In the genomic region with DNA sequence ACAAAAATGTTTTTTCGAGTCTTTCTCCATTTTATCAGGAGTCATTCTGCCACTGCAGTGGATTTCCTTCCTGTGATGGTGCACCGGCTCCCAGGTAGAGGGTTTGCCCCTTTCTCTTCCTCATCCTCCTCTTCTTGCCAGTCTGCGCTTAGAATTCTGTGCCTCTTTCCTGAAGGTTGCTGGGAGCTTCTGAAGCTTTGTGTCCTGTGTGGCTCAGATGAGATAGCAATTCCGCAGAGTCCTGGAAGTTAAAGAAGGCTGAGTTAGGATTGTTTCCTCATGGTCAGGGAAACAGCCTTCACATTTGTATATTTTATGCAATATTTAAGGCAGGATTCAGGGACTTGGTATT, we compare ENCODE assay signal across 8 cellular contexts. TPM values are rescaled to one million over a fixed set of nuclear protein-coding genes. Genes with fewer than 3 reads are reported as not detected.
A peak's percentile ranks its signal among the peaks of the same experiment; 100 is the strongest.
DNase-seq lines count a peak whose midpoint lies in the region; FAIRE-seq and TF ChIP-seq lines count a peak whose summit lies in the region.

No MANE protein-coding gene starts in this region.

- H3K27me3 ChIP-seq in H9 (ENCODE audit: insufficient read depth, low read length) (no peaks in the 10 kb centered on the region), adipocyte (replicated peaks; ENCODE audit: control insufficient read depth, insufficient read depth, low read length) (no peaks in the 10 kb centered on the region), hepatocyte (no peaks in the 10 kb centered on the region), sigmoid colon (no peaks in the 10 kb centered on the region)

- H4K91ac ChIP-seq in H9 (ENCODE audit: insufficient read length, low read depth, low read length), result no peak overlapping the region

- no peak overlapping the region for H2BK12ac ChIP-seq in H9 (ENCODE audit: insufficient read length, low read depth, low read length)

- no peaks in the 10 kb centered on the region for H3K36me3 Mint-ChIP-seq in H9 (ENCODE audit: insufficient read depth in 1 of 3, low read depth in 3 of 3)

- TF ChIP-seq EP300 in sigmoid colon (IDR thresholded peaks at IDR 0.05), result no peak

- H3K23me2 ChIP-seq in H9 (ENCODE audit: insufficient read length, low read depth, low read length, poor library complexity, severe bottlenecking), result no peaks in the 10 kb centered on the region

- H4K8ac ChIP-seq in H9 (replicated peaks; ENCODE audit: insufficient read length, low read depth, low read length), result no peak overlapping the region

- peak overlapping the region; percentile 35 for H3K4me2 ChIP-seq in H9 (ENCODE audit: insufficient read depth, insufficient read length, low read length)
- H3K4me2 ChIP-seq in hepatocyte, result peak overlapping the region; percentile 71

- TF ChIP-seq CTCF in H9 (conservative IDR thresholded peaks at IDR 0.05), result no peak
- no peak for TF ChIP-seq CTCF in hepatocyte (IDR thresholded peaks at IDR 0.05; ENCODE audit: poor library complexity)
- no peak for TF ChIP-seq CTCF in sigmoid colon (IDR thresholded peaks at IDR 0.05)

- no peak overlapping the region for H2AK5ac ChIP-seq in H9 (ENCODE audit: insufficient read length, low read length)

- H3T11ph ChIP-seq in H9 (ENCODE audit: low read length), result no peak overlapping the region

- TF ChIP-seq POLR2A in sigmoid colon (IDR thresholded peaks at IDR 0.05), result no peak
- TF ChIP-seq POLR2A in H54 (IDR thresholded peaks at IDR 0.05; ENCODE audit: low read depth, low read length), result no peak

- no peak overlapping the region for H3K9ac ChIP-seq in H9 (ENCODE audit: extremely low read depth, insufficient read length, low read length)
- peak overlapping the region; percentile 20 for H3K9ac ChIP-seq in adipocyte (ENCODE audit: low read length)

- intact Hi-C loops in sigmoid colon (cut with DNase I), result loop anchor here (2.0 kb wide), 1 partner anchor 61 kb away; no protein-coding TSS in a partner anchor

- H3K4me1 ChIP-seq in H9 (ENCODE audit: insufficient read depth, low read length), result no peaks in the 10 kb centered on the region
- peaks cover 16% of the 10 kb centered on the region for H3K4me1 ChIP-seq in adipocyte (ENCODE audit: control insufficient read depth, insufficient read depth, low read length)
- H3K4me1 ChIP-seq in hepatocyte (ENCODE audit: insufficient read depth), result no peaks in the 10 kb centered on the region
- peaks cover 0 to 31% (median 22%) of the 10 kb centered on the region in 4 donors for H3K4me1 ChIP-seq in sigmoid colon

- DNase-seq in H9, result no peak
- DNase-seq in adipocyte (ENCODE audit: low read depth), result no peak
- peak; percentile 34 for DNase-seq in hepatocyte (ENCODE audit: low spot score)
- no peak for DNase-seq in sigmoid colon
- DNase-seq in H54 (ENCODE audit: insufficient read length, low spot score), result no peak
- DNase-seq in NCI-H2196 (lab: John Stamatoyannopoulos, UW; ENCODE audit: unreplicated experiment), result no peak
- no peak for DNase-seq in C1 segment of cervical spinal cord (lab: John Stamatoyannopoulos, UW)
- DNase-seq in DMS153 (lab: John Stamatoyannopoulos, UW), result no peak

- no CpG with 5 or more reads among the region's 4 CpGs for WGBS in H9 (ENCODE audit: extremely low coverage, insufficient read length, low lambda C conversion rate)
- WGBS in hepatocyte (ENCODE audit: low lambda C conversion rate, missing lambda C conversion rate), result 22% methylated on average over 4 of the region's 4 CpGs
- WGBS in sigmoid colon, 2 donors, result 15 to 25% methylated on average over 4 of the region's 4 CpGs

- 0 out of 4 replicates have a peak, but pooled peaks cover 0 to 2% of the 10 kb centered on the region in 2 experiments for H3K4me1 Mint-ChIP-seq in H9

- H4K5ac ChIP-seq in H9 (ENCODE audit: insufficient read length, low read depth, low read length), result no peak overlapping the region

- H3K9me3 ChIP-seq in H9 (ENCODE audit: control insufficient read depth, low read depth, low read length) (no peaks in the 10 kb centered on the region), adipocyte (ENCODE audit: control insufficient read depth, low read length) (no peaks in the 10 kb centered on the region), hepatocyte (ENCODE audit: low read depth) (no peaks in the 10 kb centered on the region), sigmoid colon (no peaks in the 10 kb centered on the region)

- no peak overlapping the region for H2BK120ac ChIP-seq in H9 (ENCODE audit: low read depth, low read length, poor library complexity, severe bottlenecking)

- no peak overlapping the region for H2BK5ac ChIP-seq in H9 (ENCODE audit: insufficient read length, low read length)

- H3K79me2 ChIP-seq in H9 (ENCODE audit: insufficient read depth, low read length), result no peaks in the 10 kb centered on the region
- peaks cover 9% of the 10 kb centered on the region for H3K79me2 ChIP-seq in hepatocyte

- H3K14ac ChIP-seq in H9 (ENCODE audit: insufficient read depth, low read length), result no peak overlapping the region

- no peak overlapping the region for H3K27ac Mint-ChIP-seq in H9

- no peak overlapping the region for H3K56ac ChIP-seq in H9 (ENCODE audit: insufficient read length, low read depth, low read length)

- H3K18ac ChIP-seq in H9 (ENCODE audit: insufficient read length, low read depth, low read length), result no peak overlapping the region

- H3K23ac ChIP-seq in H9 (ENCODE audit: insufficient read length, low read depth, low read length), result no peak overlapping the region

- H3K36me3 ChIP-seq in adipocyte (ENCODE audit: control insufficient read depth, insufficient read depth, low read length, severe bottlenecking) (no peaks in the 10 kb centered on the region), hepatocyte (replicated peaks; ENCODE audit: insufficient read depth, low read depth) (no peaks in the 10 kb centered on the region), sigmoid colon (no peaks in the 10 kb centered on the region)

- no peak overlapping the region for H2BK20ac ChIP-seq in H9 (ENCODE audit: low read depth, low read length, poor library complexity, severe bottlenecking)

- H3K79me1 ChIP-seq in H9 (ENCODE audit: insufficient read depth, low read depth, low read length, poor library complexity, severe bottlenecking), result no peaks in the 10 kb centered on the region

- H2BK15ac ChIP-seq in H9 (ENCODE audit: low read depth, low read length), result no peak overlapping the region

- no peaks in the 10 kb centered on the region for H4K20me1 ChIP-seq in H9 (ENCODE audit: control insufficient read depth, insufficient read depth, insufficient read length)
- H4K20me1 ChIP-seq in hepatocyte (ENCODE audit: insufficient read depth, poor library complexity, severe bottlenecking), result no peaks in the 10 kb centered on the region

- no peak overlapping the region for H3K4ac ChIP-seq in H9 (ENCODE audit: low read depth, low read length)

- H3K27ac ChIP-seq in H9 (ENCODE audit: insufficient read length, low read depth, low read length), result no peak overlapping the region
- peak overlapping the region; percentile 86 for H3K27ac ChIP-seq in hepatocyte
- H3K27ac ChIP-seq in sigmoid colon, result peak overlapping the region; percentile 67 to 79 (median 74)

- H3K4me3 ChIP-seq in adipocyte (ENCODE audit: low read length) (peak overlapping the region; percentile 59), hepatocyte (peak overlapping the region; percentile 12), sigmoid colon (peak overlapping the region; percentile 14 to 43 (median 36))

- no peaks in the 10 kb centered on the region for H3K9me2 ChIP-seq in hepatocyte (replicated peaks; ENCODE audit: insufficient read depth)

- H3K4me3 Mint-ChIP-seq in H9, result peak overlapping the region in 1 of 2 experiments; percentile 30; a peak in 1 of 5 replicates

- H3K27me3 Mint-ChIP-seq in H9 (ENCODE audit: low read depth), result peaks cover 13% of the 10 kb centered on the region

- no peak for FAIRE-seq in H54 (lab: Jason Lieb, UNC)

- H2AFZ ChIP-seq in H9 (ENCODE audit: low read length), result no peak overlapping the region
- H2AFZ ChIP-seq in hepatocyte, result peak overlapping the region; percentile 33

- H3K9me3 Mint-ChIP-seq in H9, result no peaks in the 10 kb centered on the region

RNA-seq across cellular contexts. Expression of gene BCO2, which starts 0.3 kb away (rescaled TPM):
- total RNA-seq in H9 (2021) (0.31 and 0.44 TPM in 2 replicates), hepatocyte (23.9 and 30.8 TPM in 2 replicates), sigmoid colon (10 to 100 TPM in 1 of 4 donors, 1 to 10 TPM in 3; 6.4 to 16.9 (median 7.2) TPM)
- polyA plus RNA-seq in hepatocyte (39.1 and 64.5 TPM in 2 replicates), sigmoid colon (1 to 10 TPM in 1 of 3 donors, not detected in 2; 3.2 TPM)

RNA-seq across cellular contexts. Expression of gene TEX12, which starts 8.4 kb away (rescaled TPM):
- total RNA-seq in H9 (2021) (0.22 and 0.31 TPM in 2 replicates), hepatocyte (0.50 and 4.4 TPM in 2 replicates), sigmoid colon (1 to 10 TPM in 2 of 4 donors, under 1 TPM in 1, not detected in 1; 0.68 to 1.5 (median 1.1) TPM)
- polyA plus RNA-seq in hepatocyte (not detected in 2 replicates), sigmoid colon (not detected)

RNA-seq across cellular contexts. Expression of gene IL18, which starts 11.7 kb away (rescaled TPM):
- total RNA-seq in H9 (2021), result 0.31 TPM in 1 of 2 replicates, not detected in the other
- 9.4 and 10.3 TPM in 2 replicates for total RNA-seq in hepatocyte
- polyA plus RNA-seq in hepatocyte, result 5.1 and 7.0 TPM in 2 replicates
- total RNA-seq in sigmoid colon, result 10 to 100 TPM in 2 of 4 donors, 1 to 10 TPM in 2; 5.8 to 18.6 (median 10.8) TPM
- polyA plus RNA-seq in sigmoid colon, result 100 to 1,000 TPM; 114 to 211 (median 129) TPM

RNA-seq across cellular contexts. Expression of gene PTS, which starts 50.7 kb away (rescaled TPM):
- total RNA-seq in H9 (2021), result 45.9 and 48.6 TPM in 2 replicates
- total RNA-seq in hepatocyte, result 37.5 and 44.3 TPM in 2 replicates
- polyA plus RNA-seq in hepatocyte, result 81.7 and 84.6 TPM in 2 replicates
- total RNA-seq in sigmoid colon, result 10 to 100 TPM; 17.2 to 44.3 (median 30.7) TPM
- polyA plus RNA-seq in sigmoid colon, result 10 to 100 TPM; 34.0 to 86.5 (median 81.1) TPM
